Comparison of ENCODE assay signal across 13 cellular contexts in the genomic region with DNA sequence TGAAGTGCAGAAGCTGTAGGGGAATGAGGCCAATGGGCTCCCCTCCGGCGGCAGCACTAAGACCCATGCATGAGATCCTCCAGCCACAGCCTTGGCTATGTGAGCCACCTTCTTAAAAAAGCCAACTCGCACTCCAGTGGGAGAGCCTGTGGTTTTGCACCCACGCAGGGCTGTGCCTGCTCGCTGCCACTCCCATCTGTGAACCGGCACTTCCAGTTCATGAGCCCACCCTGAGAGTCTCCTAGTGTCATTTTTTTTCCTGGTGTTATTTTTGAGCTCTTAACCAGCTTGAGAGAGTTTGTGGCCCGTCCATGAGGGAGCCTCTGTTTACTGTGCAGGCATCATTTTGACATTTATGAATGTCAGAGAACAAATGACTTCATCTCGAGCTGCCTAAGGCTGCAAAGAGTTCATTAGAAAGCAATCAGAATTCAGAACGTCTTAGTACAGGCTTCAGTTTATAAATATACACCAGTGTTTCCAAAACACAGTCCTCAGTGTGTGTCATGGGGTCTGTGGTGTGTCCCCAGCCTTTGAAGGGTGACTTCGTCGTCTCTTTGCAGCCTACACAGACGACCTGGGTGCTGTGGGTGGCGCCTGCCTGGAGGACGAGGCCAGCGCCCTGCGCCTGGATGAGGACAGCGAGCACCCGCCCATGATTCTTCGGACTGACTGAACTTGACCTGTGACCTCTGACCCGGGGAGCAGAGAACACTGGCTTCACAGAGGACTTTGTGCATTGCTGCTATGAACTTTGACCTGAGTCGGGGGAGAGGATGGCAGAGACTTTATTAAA. TPM values are rescaled to one million over a fixed set of nuclear protein-coding genes. Genes with fewer than 3 reads are reported as not detected.
DNase-seq lines count a peak whose midpoint lies in the region; ATAC-seq and TF ChIP-seq lines count a peak whose summit lies in the region.
"Had no signal": no experiment of that assay in that cellular context is flagged by ENCODE, and none has a peak within 500 bp of the region (broad histone marks: within the 10 kb centered on the region; RNA-seq: fewer than 3 reads in every experiment).

No MANE protein-coding gene starts in this region.

- H3K36me3 ChIP-seq in GM06990 (ENCODE audit: control insufficient read depth, insufficient read depth, low read length): peaks cover 32% of the 10 kb centered on the region
- peaks cover 28% of the 10 kb centered on the region for H3K36me3 ChIP-seq in H7 (replicated peaks; ENCODE audit: control insufficient read depth, insufficient read depth, low read length)
- H3K36me3 ChIP-seq in naive thymus-derived CD4-positive, alpha-beta T cell (ENCODE audit: control insufficient read depth in 2 of 3, insufficient read depth in 3 of 3, low read length in 3 of 3): peaks cover 11 to 64% (median 15%) of the 10 kb centered on the region in 3 experiments

- peak overlapping the region; percentile 63 for H3K27ac ChIP-seq in caudate nucleus (ENCODE audit: low read depth, low read length)
- H3K27ac ChIP-seq in naive thymus-derived CD4-positive, alpha-beta T cell (ENCODE audit: low read depth, low read length): no peak overlapping the region

- no peaks in the 10 kb centered on the region for H3K27me3 ChIP-seq in GM06990 (replicated peaks; ENCODE audit: control insufficient read depth, insufficient read depth, low read length)
- H3K27me3 ChIP-seq in H7 (ENCODE audit: control insufficient read depth, insufficient read depth, low read length): no peaks in the 10 kb centered on the region
- no peaks in the 10 kb centered on the region for H3K27me3 ChIP-seq in naive thymus-derived CD4-positive, alpha-beta T cell (ENCODE audit: control insufficient read depth in 2 of 2, insufficient read depth in 2 of 2, low read length in 2 of 2)

- TF ChIP-seq CTCF in GM06990 (IDR thresholded peaks at IDR 0.05; ENCODE audit: insufficient read depth, low read length, poor library complexity, severe bottlenecking): no peak

- POLR2A ChIA-PET in naive thymus-derived CD4-positive, alpha-beta T cell (lab: Charles Lee): interaction anchor here (0.6 kb wide), 1 partner anchor 176 kb away, joined by 3 read pairs; no protein-coding TSS in a partner anchor

- H3K4me1 ChIP-seq in naive thymus-derived CD4-positive, alpha-beta T cell (ENCODE audit: control insufficient read depth in 2 of 2, insufficient read depth in 2 of 2, low read length in 2 of 2): no peaks in the 10 kb centered on the region

- H3K4me3 ChIP-seq in GM06990 (replicated peaks; ENCODE audit: low read depth, low read length): no peak overlapping the region
- no peak overlapping the region for H3K4me3 ChIP-seq in H7 (ENCODE audit: insufficient read depth, low read depth, low read length)
- no peak overlapping the region for H3K4me3 ChIP-seq in naive thymus-derived CD4-positive, alpha-beta T cell (ENCODE audit: low read length)

- H3K9me3 Mint-ChIP-seq in naive thymus-derived CD4-positive, alpha-beta T cell: no peaks in the 10 kb centered on the region
- H3K9me3 Mint-ChIP-seq: activated naive CD8-positive, alpha-beta T cell treated with anti-CD3 and anti-CD28 coated beads, Interleukin-2, amount 10 ng/mL, durations not matched to agents 7 days and 5 days; CD8-positive, alpha-beta memory T cell had no signal

- no peak for ATAC-seq in naive thymus-derived CD4-positive, alpha-beta T cell
- ATAC-seq in HG03469 (IDR thresholded peaks at IDR 0.05; ENCODE audit: unreplicated experiment) (no peak), HG03354 (IDR thresholded peaks at IDR 0.05; ENCODE audit: poor library complexity, severe bottlenecking, unreplicated experiment) (no peak)

- H3K9me3 ChIP-seq in naive thymus-derived CD4-positive, alpha-beta T cell (ENCODE audit: control insufficient read depth in 2 of 3, low read length in 3 of 3): no peaks in the 10 kb centered on the region

- H3K4me1 Mint-ChIP-seq in naive thymus-derived CD4-positive, alpha-beta T cell: peaks cover 12 to 43% (median 37%) of the 10 kb centered on the region in 7 donors

- DNase-seq in GM06990 (ENCODE audit: extremely low read depth, insufficient read length) (peak; percentile 63), H7 (peak; percentile 13), caudate nucleus (lab: John Stamatoyannopoulos, UW) (peak in 16 of 61 donors; percentile 10 to 49 (median 27)), DMS153 (lab: John Stamatoyannopoulos, UW) (no peak), OCI-M1 (lab: John Stamatoyannopoulos, UW) (no peak)
- DNase-seq in naive thymus-derived CD4-positive, alpha-beta T cell: peak in 1 of 9 donors; percentile 7
- DNase-seq: activated naive CD8-positive, alpha-beta T cell treated with anti-CD3 and anti-CD28 coated beads, Interleukin-2, amount 10 ng/mL, durations not matched to agents 7 days and 5 days; Kasumi-1; NCI-H2107; stimulated activated CD4-positive, alpha-beta T cell treated with anti-CD3 and anti-CD28 coated beads, Interleukin-4, amount 100 ng/mL, for 1 hour had no signal

- CTCF ChIA-PET in naive thymus-derived CD4-positive, alpha-beta T cell (lab: Charles Lee): no interaction called here

- intact Hi-C loops in naive thymus-derived CD4-positive, alpha-beta T cell (cut with micrococcal nuclease): no loop called here

- H3K27ac Mint-ChIP-seq in naive thymus-derived CD4-positive, alpha-beta T cell: peak overlapping the region in 6 of 9 donors; percentile 20 to 96 (median 80)
- H3K27ac Mint-ChIP-seq: activated naive CD8-positive, alpha-beta T cell treated with anti-CD3 and anti-CD28 coated beads, Interleukin-2, amount 10 ng/mL, durations not matched to agents 7 days and 5 days; CD8-positive, alpha-beta memory T cell had no signal

- peaks cover 9 to 37% (median 15%) of the 10 kb centered on the region in 5 donors for H3K36me3 Mint-ChIP-seq in naive thymus-derived CD4-positive, alpha-beta T cell

- H3K27me3 Mint-ChIP-seq in naive thymus-derived CD4-positive, alpha-beta T cell: no peaks in the 10 kb centered on the region
- H3K27me3 Mint-ChIP-seq: CD8-positive, alpha-beta memory T cell had no signal

- H3K4me3 Mint-ChIP-seq in naive thymus-derived CD4-positive, alpha-beta T cell: peak overlapping the region in 3 of 10 donors; percentile 65 to 78 (median 65)
- H3K4me3 Mint-ChIP-seq: activated naive CD8-positive, alpha-beta T cell treated with anti-CD3 and anti-CD28 coated beads, Interleukin-2, amount 10 ng/mL, durations not matched to agents 7 days and 5 days; CD8-positive, alpha-beta memory T cell had no signal

RNA-seq across cellular contexts. Expression of a gene that starts 40.4 kb away (rescaled TPM):
- total RNA-seq in H7 (2014; rRNA removed; shearing (Covaris generic)): 50.4 and 55.7 TPM in 2 replicates
- total RNA-seq in naive thymus-derived CD4-positive, alpha-beta T cell: 100 to 1,000 TPM in 2 of 5 experiments, 10 to 100 TPM in 3; 57.3 to 120 (median 87.1) TPM
- 100 to 1,000 TPM in 1 of 2 donors, 10 to 100 TPM in 1; 83.4 to 118 TPM for polyA plus RNA-seq in naive thymus-derived CD4-positive, alpha-beta T cell

RNA-seq across cellular contexts. Expression of a gene that starts 52.3 kb away (rescaled TPM):
- total RNA-seq in H7 (2014; rRNA removed; shearing (Covaris generic)): 15.7 and 16.5 TPM in 2 replicates
- 1 to 10 TPM in 1 of 5 experiments, under 1 TPM in 4; 0.11 to 1.3 (median 0.32) TPM for total RNA-seq in naive thymus-derived CD4-positive, alpha-beta T cell
- under 1 TPM in 1 of 2 donors, not detected in 1; 0.38 TPM for polyA plus RNA-seq in naive thymus-derived CD4-positive, alpha-beta T cell

Comparison
In these comparisons a context has a peak if more than half of its experiments do, and no peak if none do; other contexts are left out.
1. DNase-seq: peak in GM06990 (single experiment) and H7 (single experiment); none in DMS153 (single experiment) and OCI-M1 (single experiment).